ENCODE assay signal across 25 cellular contexts in genomic region chr2:235570966-235571692, GRCh38.
DNase-seq lines count a peak whose midpoint lies in the region; ATAC-seq, FAIRE-seq and TF ChIP-seq lines count a peak whose summit lies in the region.
"Had no signal": no experiment of that assay in that cellular context is flagged by ENCODE, and none has a peak within 500 bp of the region (broad histone marks: within the 10 kb centered on the region; RNA-seq: fewer than 3 reads in every experiment).

No MANE protein-coding gene starts in this region.

- WGBS in trophoblast cell (ENCODE audit: extremely low coverage, insufficient coverage, insufficient read length), result no CpG with 5 or more reads among the region's 9 CpGs

- H3K79me1 ChIP-seq in trophoblast cell (ENCODE audit: low read length), result peaks cover 11% of the 10 kb centered on the region

- DNase-seq in GM18507 (ENCODE audit: extremely low spot score, insufficient read length, low read depth) (no peak), epithelial cell of proximal tubule (ENCODE audit: low read depth) (peak; percentile 60), trophoblast cell (no peak), BE2C (no peak), cortex of kidney (lab: John Stamatoyannopoulos, UW) (no peak)
- DNase-seq: activated CD4-positive, alpha-beta memory T cell treated with anti-CD3 and anti-CD28 coated beads for 36 hours; activated effector memory CD4-positive, alpha-beta T cell treated with anti-CD3 and anti-CD28 coated beads, Interleukin-2, amount 50 U/mL, for 16 hours; activated T-cell treated with anti-CD3 and anti-CD28 coated beads for 4 hours; cerebellar nuclear complex; foreskin keratinocyte; GOT3; NCI-H2081 treated with DMSO at 0.1 percent for 48 hours; NCI-H345; NCI-H774; pancreas; right cardiac atrium; SHP77; spleen; stimulated activated CD4-positive, alpha-beta T cell treated with anti-CD3 and anti-CD28 coated beads, Interleukin-4, amount 100 ng/mL, for 1 hour; stimulated activated naive B cell treated with anti-CD40 and anti-IgM and Interleukin-4, amounts not matched to agents 10 μg/mL and 1 μg/mL and 100 μg/mL, for 72 hours; SW 1271 had no signal

- H2AK5ac ChIP-seq in trophoblast cell (ENCODE audit: low read length), result no peak overlapping the region

- H3K4me2 ChIP-seq in trophoblast cell (ENCODE audit: low read length), result no peak overlapping the region

- no peak overlapping the region for H4K8ac ChIP-seq in trophoblast cell (ENCODE audit: low read depth, low read length)

- peak; percentile 69 for FAIRE-seq in GM18507 (lab: Jason Lieb, UNC)
- FAIRE-seq: pancreas had no signal

- peak overlapping the region; percentile 43 for H3K18ac ChIP-seq in trophoblast cell (ENCODE audit: low read length)

- no peak overlapping the region for H2BK120ac ChIP-seq in trophoblast cell (ENCODE audit: insufficient read depth, low read length, poor library complexity)

- peaks cover 7% of the 10 kb centered on the region for H3K79me2 ChIP-seq in trophoblast cell (ENCODE audit: control insufficient read depth, insufficient read depth, low read length, poor library complexity)

- H3K4me1 ChIP-seq in trophoblast cell (ENCODE audit: control insufficient read depth in 1 of 2, insufficient read depth in 2 of 2, low read length in 2 of 2) (peaks cover 31 to 33% of the 10 kb centered on the region in 2 experiments), BE2C (peaks cover 12% of the 10 kb centered on the region)
- H3K4me1 ChIP-seq: foreskin keratinocyte had no signal

- H3K4me3 ChIP-seq in epithelial cell of proximal tubule (ENCODE audit: low read depth, low read length) (no peak overlapping the region), trophoblast cell (ENCODE audit: low read depth, low read length) (no peak overlapping the region), BE2C (ENCODE audit: low read depth, low read length) (no peak overlapping the region)
- H3K4me3 ChIP-seq: pancreas, spleen had no signal

- TF ChIP-seq CTCF in epithelial cell of proximal tubule (conservative IDR thresholded peaks at IDR 0.05; ENCODE audit: low read depth, low read length) (no peak), BE2C (IDR thresholded peaks at IDR 0.05; ENCODE audit: low read depth, low read length) (no peak)

- peaks cover 2 to 3% of the 10 kb centered on the region in 2 experiments for H3K36me3 ChIP-seq in trophoblast cell (ENCODE audit: control insufficient read depth in 1 of 2, insufficient read depth in 2 of 2, low read length in 2 of 2)
- no peaks in the 10 kb centered on the region for H3K36me3 ChIP-seq in BE2C
- H3K36me3 ChIP-seq: pancreas, spleen had no signal

- H3K14ac ChIP-seq in trophoblast cell (ENCODE audit: low read length), result peak overlapping the region; percentile 4

- peak overlapping the region; percentile 27 for H3K27ac ChIP-seq in trophoblast cell (ENCODE audit: low read depth, low read length)
- H3K27ac ChIP-seq: foreskin keratinocyte had no signal

- H4K91ac ChIP-seq in trophoblast cell (ENCODE audit: low read depth, low read length), result no peak overlapping the region

- ATAC-seq in HG03571 (IDR thresholded peaks at IDR 0.05; ENCODE audit: unreplicated experiment) (peak; percentile 83), HG03280 (IDR thresholded peaks at IDR 0.05; ENCODE audit: unreplicated experiment) (no peak), GM18861 (IDR thresholded peaks at IDR 0.05; ENCODE audit: unreplicated experiment) (no peak)
- ATAC-seq: esophagus mucosa; foreskin keratinocyte; right cardiac atrium; stimulated activated naive B cell treated with anti-CD40 and anti-IgM and Interleukin-4, amounts not matched to agents 10 μg/mL and 1 μg/mL and 100 μg/mL, for 72 hours had no signal

- no peaks in the 10 kb centered on the region for H3K27me3 ChIP-seq in trophoblast cell (ENCODE audit: insufficient read depth, low read length)
- no peaks in the 10 kb centered on the region for H3K27me3 ChIP-seq in BE2C
- H3K27me3 ChIP-seq: foreskin keratinocyte, pancreas had no signal

- no peak overlapping the region for H3K4ac ChIP-seq in trophoblast cell (ENCODE audit: low read depth, low read length)

- no peak overlapping the region for H2AFZ ChIP-seq in trophoblast cell (ENCODE audit: insufficient read depth, low read length, poor library complexity)

- H3K9ac ChIP-seq in trophoblast cell (ENCODE audit: low read length), result no peak overlapping the region

- H2BK12ac ChIP-seq in trophoblast cell (ENCODE audit: low read length), result no peak overlapping the region

- H3K9me3 ChIP-seq in trophoblast cell (ENCODE audit: insufficient read depth, low read depth, low read length) (peaks cover 4% of the 10 kb centered on the region), BE2C (peaks cover 10% of the 10 kb centered on the region; the same call in 1 of the 2 replicates)
- H3K9me3 ChIP-seq: pancreas had no signal

- no peak overlapping the region for H3K23ac ChIP-seq in trophoblast cell (ENCODE audit: low read length)

- no peak overlapping the region for H2BK5ac ChIP-seq in trophoblast cell (ENCODE audit: low read depth, low read length, poor library complexity)

- no peak overlapping the region for H4K12ac ChIP-seq in trophoblast cell (ENCODE audit: low read depth, low read length)
